8 cellular contexts compared by ENCODE assay signal in genomic region chr17:39617446-39618251, GRCh38. TPM values are rescaled to one million over a fixed set of nuclear protein-coding genes. Genes with fewer than 3 reads are reported as not detected.
DNase-seq lines count a peak whose midpoint lies in the region; ATAC-seq, FAIRE-seq and TF ChIP-seq lines count a peak whose summit lies in the region.

No MANE protein-coding gene starts in this region.

- TF ChIP-seq POLR2A in H54 (IDR thresholded peaks at IDR 0.05; ENCODE audit: low read depth, low read length) = 0 out of 2 replicates have a peak, but pooled peaks have one; percentile 7

- no peaks in the 10 kb centered on the region for H3K9me3 Mint-ChIP-seq in activated CD8-positive, alpha-beta T cell treated with anti-CD3 and anti-CD28 coated beads, Interleukin-2, amount 10 ng/mL, durations not matched to agents 7 days and 5 days (ENCODE audit: insufficient read depth)
- H3K9me3 Mint-ChIP-seq in effector memory CD8-positive, alpha-beta T cell = no peaks in the 10 kb centered on the region

- no peak overlapping the region for H3K4me3 ChIP-seq in mucosa of stomach (ENCODE audit: low read length)
- peak overlapping the region; percentile 52 to 71 for H3K4me3 ChIP-seq in stomach smooth muscle (ENCODE audit: low read length in 2 of 2)

- H3K9ac ChIP-seq in mucosa of stomach (ENCODE audit: low read length) (peak overlapping the region; percentile 68), stomach smooth muscle (ENCODE audit: low read length in 2 of 2) (no peak overlapping the region)

- H3K27ac ChIP-seq in stomach smooth muscle (ENCODE audit: low read length) = no peak overlapping the region

- H3K9me3 ChIP-seq in mucosa of stomach (ENCODE audit: control insufficient read depth, low read length) (no peaks in the 10 kb centered on the region), stomach smooth muscle (ENCODE audit: control insufficient read depth in 2 of 2, low read length in 2 of 2) (no peaks in the 10 kb centered on the region)

- H3K27ac Mint-ChIP-seq in activated CD8-positive, alpha-beta T cell treated with anti-CD3 and anti-CD28 coated beads, Interleukin-2, amount 10 ng/mL, durations not matched to agents 7 days and 5 days = no peak overlapping the region
- H3K27ac Mint-ChIP-seq in effector memory CD8-positive, alpha-beta T cell = peak overlapping the region in 1 of 2 donors; percentile 75

- H3K27me3 ChIP-seq in mucosa of stomach (ENCODE audit: control insufficient read depth, insufficient read depth, low read length) = peaks cover 18% of the 10 kb centered on the region
- H3K27me3 ChIP-seq in stomach smooth muscle (ENCODE audit: control insufficient read depth in 1 of 2, insufficient read depth in 2 of 2, low read length in 2 of 2) = peaks cover 20 to 22% of the 10 kb centered on the region in 2 donors

- ATAC-seq in activated CD8-positive, alpha-beta T cell treated with anti-CD3 and anti-CD28 coated beads, Interleukin-2, amount 10 ng/mL, durations not matched to agents 7 days and 5 days = peak; percentile 52
- peak; percentile 44 for ATAC-seq in effector memory CD8-positive, alpha-beta T cell (replicated peaks)

- peaks cover 14% of the 10 kb centered on the region for H3K4me1 ChIP-seq in mucosa of stomach (ENCODE audit: control insufficient read depth, insufficient read depth, low read length)
- peaks cover 19% of the 10 kb centered on the region for H3K4me1 ChIP-seq in stomach smooth muscle (ENCODE audit: control insufficient read depth, insufficient read depth, low read length)

- POLR2A ChIA-PET in activated CD8-positive, alpha-beta T cell treated with anti-CD3 and anti-CD28 coated beads, Interleukin-2, amount 10 ng/mL, durations not matched to agents 7 days and 5 days (lab: Charles Lee) = interaction anchor here (0.7 kb wide), 1 partner anchor 269 kb away, joined by 3 read pairs; no protein-coding TSS in a partner anchor

- FAIRE-seq in H54 (lab: Jason Lieb, UNC) = no peak

- in situ Hi-C loops in ACHN (cut with HindIII; ENCODE audit: low pct_ligation_motif_present, low pct_unique_long_range_greater_than_20kb, low sequenced_read_pairs) = no loop called here

- H3K36me3 Mint-ChIP-seq in activated CD8-positive, alpha-beta T cell treated with anti-CD3 and anti-CD28 coated beads, Interleukin-2, amount 10 ng/mL, durations not matched to agents 7 days and 5 days (ENCODE audit: low read depth) = no peaks in the 10 kb centered on the region
- no peaks in the 10 kb centered on the region for H3K36me3 Mint-ChIP-seq in effector memory CD8-positive, alpha-beta T cell (ENCODE audit: insufficient read depth)

- CTCF ChIA-PET in activated CD8-positive, alpha-beta T cell treated with anti-CD3 and anti-CD28 coated beads, Interleukin-2, amount 10 ng/mL, durations not matched to agents 7 days and 5 days (lab: Charles Lee) = interaction anchor here (1.1 to 2.7 kb wide), 3 partner anchors 17 to 37 kb away, joined by 3 to 6 read pairs (median 6); no protein-coding TSS in a partner anchor

- peak; percentile 78 for DNase-seq in ACHN
- peak; percentile 87 for DNase-seq in H54 (ENCODE audit: insufficient read length, low spot score)
- peak; percentile 33 for DNase-seq in NCI-H524 treated with DMSO at 0.1 percent for 48 hours (lab: John Stamatoyannopoulos, UW)
- DNase-seq in activated CD8-positive, alpha-beta T cell treated with anti-CD3 and anti-CD28 coated beads, Interleukin-2, amount 10 ng/mL, durations not matched to agents 7 days and 5 days = peak; percentile 49
- DNase-seq in effector memory CD8-positive, alpha-beta T cell = peak in 1 of 3 experiments; percentile 39
- DNase-seq in mesenteric fat pad (ENCODE audit: low spot score) = no peak

- H3K4me1 Mint-ChIP-seq in activated CD8-positive, alpha-beta T cell treated with anti-CD3 and anti-CD28 coated beads, Interleukin-2, amount 10 ng/mL, durations not matched to agents 7 days and 5 days (ENCODE audit: low read depth) = peaks cover 10% of the 10 kb centered on the region
- peaks cover 17 to 21% of the 10 kb centered on the region in 2 donors for H3K4me1 Mint-ChIP-seq in effector memory CD8-positive, alpha-beta T cell (ENCODE audit: low read depth in 2 of 2)

- H3K27me3 Mint-ChIP-seq in activated CD8-positive, alpha-beta T cell treated with anti-CD3 and anti-CD28 coated beads, Interleukin-2, amount 10 ng/mL, durations not matched to agents 7 days and 5 days (ENCODE audit: low read depth) = peaks cover 40% of the 10 kb centered on the region
- peaks cover 31 to 35% of the 10 kb centered on the region in 2 donors for H3K27me3 Mint-ChIP-seq in effector memory CD8-positive, alpha-beta T cell

- H3K4me3 Mint-ChIP-seq in activated CD8-positive, alpha-beta T cell treated with anti-CD3 and anti-CD28 coated beads, Interleukin-2, amount 10 ng/mL, durations not matched to agents 7 days and 5 days = peak overlapping the region; percentile 67
- peak overlapping the region; percentile 83 to 87 for H3K4me3 Mint-ChIP-seq in effector memory CD8-positive, alpha-beta T cell

- H3K36me3 ChIP-seq in mucosa of stomach (ENCODE audit: control insufficient read depth, insufficient read depth, low read length) (no peaks in the 10 kb centered on the region), stomach smooth muscle (ENCODE audit: control insufficient read depth in 2 of 2, insufficient read depth in 2 of 2, low read length in 2 of 2) (no peaks in the 10 kb centered on the region)

RNA-seq across cellular contexts. Expression of gene PPP1R1B, which starts 9.1 kb away (rescaled TPM):
- not detected for total RNA-seq in activated CD8-positive, alpha-beta T cell treated with anti-CD3 and anti-CD28 coated beads, Interleukin-2, amount 10 ng/mL, durations not matched to agents 7 days and 5 days
- total RNA-seq in mesenteric fat pad = 33.1 TPM

RNA-seq across cellular contexts. Expression of gene NEUROD2, which starts 9.9 kb away (rescaled TPM):
- not detected for total RNA-seq in activated CD8-positive, alpha-beta T cell treated with anti-CD3 and anti-CD28 coated beads, Interleukin-2, amount 10 ng/mL, durations not matched to agents 7 days and 5 days
- total RNA-seq in mesenteric fat pad = not detected

RNA-seq across cellular contexts. Expression of gene STARD3, which starts 19.3 kb away (rescaled TPM):
- total RNA-seq in activated CD8-positive, alpha-beta T cell treated with anti-CD3 and anti-CD28 coated beads, Interleukin-2, amount 10 ng/mL, durations not matched to agents 7 days and 5 days = 10 to 100 TPM; 69.0 to 72.1 TPM
- total RNA-seq in mesenteric fat pad = 49.2 TPM

RNA-seq across cellular contexts. Expression of gene TCAP, which starts 47.5 kb away (rescaled TPM):
- total RNA-seq in activated CD8-positive, alpha-beta T cell treated with anti-CD3 and anti-CD28 coated beads, Interleukin-2, amount 10 ng/mL, durations not matched to agents 7 days and 5 days = 1 to 10 TPM; 1.3 to 1.8 TPM
- 0.64 TPM for total RNA-seq in mesenteric fat pad

RNA-seq across cellular contexts. Expression of gene PNMT, which starts 50.6 kb away (rescaled TPM):
- total RNA-seq in activated CD8-positive, alpha-beta T cell treated with anti-CD3 and anti-CD28 coated beads, Interleukin-2, amount 10 ng/mL, durations not matched to agents 7 days and 5 days = not detected
- total RNA-seq in mesenteric fat pad = 0.35 TPM

Comparison
In these comparisons a context has a peak if more than half of its experiments do, and no peak if none do; other contexts are left out.
1. RNA of gene PPP1R1B, which starts 9.1 kb away (total RNA-seq): 33.1 TPM in mesenteric fat pad (single experiment); not detected in activated CD8-positive, alpha-beta T cell treated with anti-CD3 and anti-CD28 coated beads, Interleukin-2, amount 10 ng/mL, durations not matched to agents 7 days and 5 days; every median in the first group is over 10 times any median in the second.